2 cellular contexts compared by ENCODE assay signal in the genomic region with DNA sequence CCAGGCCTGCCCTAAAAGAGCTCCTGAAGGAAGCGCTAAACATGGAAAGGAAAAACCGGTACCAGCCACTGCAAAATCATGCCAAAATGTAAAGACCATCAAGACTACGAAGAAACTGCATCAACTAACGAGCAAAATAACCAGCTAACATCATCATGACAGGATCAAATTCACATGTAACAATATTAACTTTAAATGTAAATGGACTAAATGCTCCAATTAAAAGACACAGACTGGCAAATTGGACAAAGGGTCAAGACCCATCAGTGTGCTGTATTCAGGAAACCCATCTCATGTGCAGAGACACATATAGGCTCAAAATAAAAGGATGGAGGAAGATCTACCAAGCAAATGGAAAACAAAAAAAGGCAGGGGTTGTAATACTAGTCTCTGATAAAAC.
DNase-seq lines count a peak whose midpoint lies in the region; ATAC-seq, FAIRE-seq and TF ChIP-seq lines count a peak whose summit lies in the region.
"Not testable (repeated sequence)": the region's sequence is repeated elsewhere in the genome, so short reads cannot be mapped to it uniquely, and the experiment has no call there.

No MANE protein-coding gene starts in this region.

- intact Hi-C loops in K562 (cut with micrococcal nuclease) = not testable (repeated sequence)

- in situ Hi-C loops in K562 (cut with MboI) = not testable (repeated sequence)

- H3K79me2 ChIP-seq in K562 (ENCODE audit: control insufficient read depth, insufficient read depth, low read length) = not testable (repeated sequence)

- H2AFZ ChIP-seq in K562 (ENCODE audit: low read depth, low read length) = not testable (repeated sequence)

- not testable (repeated sequence) for H3K9me1 ChIP-seq in K562 (ENCODE audit: control insufficient read depth, insufficient read depth, low read length)

- not testable (repeated sequence) for H3K4me3 Mint-ChIP-seq in activated naive CD4-positive, alpha-beta T cell treated with anti-CD3 and anti-CD28 coated beads, Interleukin-2, amount 50 U/mL, for 24 hours

- H3K4me3 ChIP-seq in K562 = not testable (repeated sequence)

- not testable (repeated sequence) for H3K9me3 ChIP-seq in K562 (replicated peaks; ENCODE audit: control insufficient read depth, insufficient read depth, low read depth, low read length)

- WGBS in K562 (ENCODE audit: insufficient coverage, low coverage, missing lambda C conversion rate) = 11% methylated on average over 2 of the region's 4 CpGs

- not testable (repeated sequence) for DNase-seq in K562 (ENCODE audit: extremely low read depth in 1 of 4, low spot score in 3 of 4)

- not testable (repeated sequence) for H3K27ac ChIP-seq in K562 (ENCODE audit: extremely low read depth, low read depth, low read length)

- not testable (repeated sequence) for H3K36me3 Mint-ChIP-seq in activated naive CD4-positive, alpha-beta T cell treated with anti-CD3 and anti-CD28 coated beads, Interleukin-2, amount 50 U/mL, for 24 hours

- not testable (repeated sequence) for TF ChIP-seq EP300 in K562 (IDR thresholded peaks at IDR 0.05; ENCODE audit: low read length)

- not testable (repeated sequence) for H4K20me1 ChIP-seq in K562 (replicated peaks; ENCODE audit: control insufficient read depth, insufficient read depth, low read length)

- ATAC-seq in K562 = not testable (repeated sequence)

- BruUV-seq in K562 (replicated peaks; lab: Mats Ljungman, UMichigan) = not testable (repeated sequence)

- H3K4me1 ChIP-seq in K562 (replicated peaks in 1 of 2; ENCODE audit: control insufficient read depth in 2 of 2, insufficient read depth in 2 of 2, low read length in 2 of 2) = not testable (repeated sequence)

- H3K27me3 ChIP-seq in K562 (ENCODE audit: control insufficient read depth in 2 of 2, insufficient read depth in 2 of 2, low read length in 2 of 2) = not testable (repeated sequence)

- not testable (repeated sequence) for H3K9ac ChIP-seq in K562 (ENCODE audit: insufficient read depth in 1 of 2, low read depth in 2 of 2, low read length in 2 of 2)

- TF ChIP-seq CTCF in K562 (IDR thresholded peaks at IDR 0.05 in 2 of 3, conservative IDR thresholded peaks at IDR 0.05 in 1 of 3; ENCODE audit: insufficient read depth in 2 of 3, low read depth in 1 of 3, low read length in 3 of 3) = not testable (repeated sequence)

- not testable (repeated sequence) for TF ChIP-seq POLR2A in K562 (conservative IDR thresholded peaks at IDR 0.05)

- H3K27ac Mint-ChIP-seq in activated naive CD4-positive, alpha-beta T cell treated with anti-CD3 and anti-CD28 coated beads, Interleukin-2, amount 50 U/mL, for 24 hours = peak overlapping the region; percentile 35

- not testable (repeated sequence) for TF ChIP-seq RAD21 in K562 (CRISPR knock-in tag; conservative IDR thresholded peaks at IDR 0.05 in 1 of 2, IDR thresholded peaks at IDR 0.05 in 1 of 2)

- not testable (repeated sequence) for H3K36me3 ChIP-seq in K562 (ENCODE audit: control insufficient read depth, insufficient read depth, low read length)

- not testable (repeated sequence) for H3K27me3 Mint-ChIP-seq in activated naive CD4-positive, alpha-beta T cell treated with anti-CD3 and anti-CD28 coated beads, Interleukin-2, amount 50 U/mL, for 24 hours

- not testable (repeated sequence) for H3K9me3 Mint-ChIP-seq in activated naive CD4-positive, alpha-beta T cell treated with anti-CD3 and anti-CD28 coated beads, Interleukin-2, amount 50 U/mL, for 24 hours

- CTCF ChIA-PET in K562 (lab: Yijun Ruan, JAX; ENCODE audit: low intra/inter-chr PET ratio) = not testable (repeated sequence)

- FAIRE-seq in K562 (lab: Jason Lieb, UNC) = not testable (repeated sequence)

- POLR2A ChIA-PET in K562 (lab: Yijun Ruan, JAX) = not testable (repeated sequence)

- H3K4me2 ChIP-seq in K562 (ENCODE audit: insufficient read depth, low read length) = not testable (repeated sequence)

- H3K4me1 Mint-ChIP-seq in activated naive CD4-positive, alpha-beta T cell treated with anti-CD3 and anti-CD28 coated beads, Interleukin-2, amount 50 U/mL, for 24 hours = not testable (repeated sequence)

TF ChIP-seq in K562, 482 proteins besides CTCF, POLR2A, EP300 and RAD21:
- peak; percentile 92 for TF ChIP-seq ZNF507 (tag; conservative IDR thresholded peaks at IDR 0.05)
- 0 out of 2 replicates have a peak, but pooled peaks have one; percentile 25 for TF ChIP-seq ZNF354B (CRISPR knock-in tag; IDR thresholded peaks at IDR 0.05)
